11 cellular contexts compared by ENCODE assay signal in genomic region chr6:68559052-68559451, GRCh38.
DNase-seq lines count a peak whose midpoint lies in the region; ATAC-seq and TF ChIP-seq lines count a peak whose summit lies in the region.
"Had no signal": no experiment of that assay in that cellular context is flagged by ENCODE, and none has a peak within 500 bp of the region (broad histone marks: within the 10 kb centered on the region; RNA-seq: fewer than 3 reads in every experiment).

No MANE protein-coding gene starts in this region.

- H3K4me1 Mint-ChIP-seq in brain = peaks cover 34% of the 10 kb centered on the region
- H3K4me1 Mint-ChIP-seq: activated naive CD4-positive, alpha-beta T cell treated with anti-CD3 and anti-CD28 coated beads, Interleukin-2, amount 50 U/mL, for 24 hours had no signal

- no peaks in the 10 kb centered on the region for H3K27me3 Mint-ChIP-seq in brain
- H3K27me3 Mint-ChIP-seq: activated naive CD4-positive, alpha-beta T cell treated with anti-CD3 and anti-CD28 coated beads, Interleukin-2, amount 50 U/mL, for 24 hours had no signal

- H3K4me3 Mint-ChIP-seq in brain = peak overlapping the region; percentile 59 to 81 (median 78)
- H3K4me3 Mint-ChIP-seq: activated naive CD4-positive, alpha-beta T cell treated with anti-CD3 and anti-CD28 coated beads, Interleukin-2, amount 50 U/mL, for 24 hours had no signal

- TF ChIP-seq CTCF in brain (conservative IDR thresholded peaks at IDR 0.05) = peak; percentile 21 to 39
- TF ChIP-seq CTCF in retinal pigment epithelial cell (conservative IDR thresholded peaks at IDR 0.05; ENCODE audit: low read depth, low read length) = peak; percentile 30

- peak; percentile 58 for DNase-seq in NCI-H510A treated with DMSO at 0.1 percent for 48 hours (lab: John Stamatoyannopoulos, UW)
- DNase-seq in NCI-H510A (lab: John Stamatoyannopoulos, UW) = no peak
- DNase-seq in NCI-H345 (lab: John Stamatoyannopoulos, UW) = peak; percentile 65
- DNase-seq in retinal pigment epithelial cell (ENCODE audit: low read depth) = peak; percentile 10
- no peak for DNase-seq in activated CD4-positive, alpha-beta T cell treated with anti-CD3 and anti-CD28 coated beads for 4 hours
- DNase-seq: kidney had no signal

- peak overlapping the region; percentile 55 to 91 (median 77) for H3K27ac Mint-ChIP-seq in brain
- H3K27ac Mint-ChIP-seq: activated naive CD4-positive, alpha-beta T cell treated with anti-CD3 and anti-CD28 coated beads, Interleukin-2, amount 50 U/mL, for 24 hours had no signal

- no peaks in the 10 kb centered on the region for H3K36me3 Mint-ChIP-seq in brain
- H3K36me3 Mint-ChIP-seq: activated naive CD4-positive, alpha-beta T cell treated with anti-CD3 and anti-CD28 coated beads, Interleukin-2, amount 50 U/mL, for 24 hours had no signal

- H3K4me3 ChIP-seq in retinal pigment epithelial cell (ENCODE audit: low read length) = no peak overlapping the region
- H3K4me3 ChIP-seq: A549 had no signal

- peaks cover 0 to 4% (median 0%) of the 10 kb centered on the region in 5 experiments for H3K9me3 Mint-ChIP-seq in brain

- no peak for ATAC-seq in HG03045 (IDR thresholded peaks at IDR 0.05; ENCODE audit: unreplicated experiment)
- no peak for ATAC-seq in GM21576 (IDR thresholded peaks at IDR 0.05; ENCODE audit: unreplicated experiment)
- ATAC-seq: A549 had no signal

Comparison
In these comparisons a context has a peak if more than half of its experiments do, and no peak if none do; other contexts are left out.
1. DNase-seq: peak in NCI-H510A treated with DMSO at 0.1 percent for 48 hours (single experiment), NCI-H345 (single experiment) and retinal pigment epithelial cell (single experiment); none in NCI-H510A (single experiment) and activated CD4-positive, alpha-beta T cell treated with anti-CD3 and anti-CD28 coated beads for 4 hours (0 of 2).